ENCODE assay signal across 8 cellular contexts in the genomic region with DNA sequence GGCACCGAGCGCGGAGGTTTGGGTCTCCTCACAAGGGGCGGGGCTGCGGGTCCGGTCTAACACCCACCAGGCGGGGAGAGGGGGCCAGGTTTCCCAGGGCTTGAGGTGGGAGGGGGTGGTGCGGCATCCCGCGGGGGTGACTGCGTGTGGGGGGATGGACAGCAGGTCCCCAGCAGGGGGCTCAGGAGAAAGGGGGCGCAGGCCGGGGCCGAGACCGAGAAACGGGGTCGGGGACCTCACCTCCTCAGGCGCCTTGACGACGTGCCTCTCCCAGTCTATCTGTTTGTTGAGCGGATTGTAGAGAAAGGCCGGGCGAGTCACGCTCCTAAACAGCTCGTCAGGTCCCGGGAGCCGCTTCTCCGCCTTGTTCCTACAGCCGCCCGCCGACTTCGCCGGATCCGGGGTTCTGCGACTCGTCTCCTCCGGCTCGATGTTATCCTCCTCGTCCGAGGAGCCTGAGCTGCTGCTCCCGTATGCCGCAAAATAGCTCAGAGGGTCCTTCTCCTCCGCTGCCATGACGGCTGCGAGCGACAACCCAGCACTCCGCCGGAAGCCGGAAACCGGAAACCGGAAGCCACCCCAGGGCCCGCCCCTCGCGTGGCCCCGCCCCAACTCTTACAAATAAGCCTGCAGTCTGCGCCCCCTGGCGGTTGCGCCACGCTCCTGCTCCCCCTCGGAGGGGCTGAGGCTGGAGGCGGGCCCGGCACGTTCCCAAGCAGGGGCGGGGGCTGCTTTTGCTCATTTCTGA. TPM values are rescaled to one million over a fixed set of nuclear protein-coding genes. Genes with fewer than 3 reads are reported as not detected.
A peak's percentile ranks its signal among the peaks of the same experiment; 100 is the strongest.
DNase-seq lines count a peak whose midpoint lies in the region; ATAC-seq and TF ChIP-seq lines count a peak whose summit lies in the region.

A gene (minus strand): TSS at position 545 of the 748 bp plus-strand sequence. CDS start 29 bp downstream, at position 516.

- POLR2A ChIA-PET in Panc1 (lab: Charles Lee), result interaction anchor here (0.5 to 2.4 kb wide), 9 partner anchors 9 to 583 kb away, joined by 3 to 11 read pairs (median 3); a partner anchor contains a TSS

- peak; percentile 92 for ATAC-seq in DND-41 (ENCODE audit: insufficient read depth, low read depth)
- ATAC-seq in GM21737 (IDR thresholded peaks at IDR 0.05; ENCODE audit: unreplicated experiment), result peak; percentile 99
- ATAC-seq in Panc1, result peak; percentile 93
- ATAC-seq in esophagus mucosa, result peak; percentile 98

- H3K9ac ChIP-seq in DND-41 (ENCODE audit: low read depth, low read length), result peak within 1 kb of the TSS; percentile 76
- peak within 1 kb of the TSS; percentile 31; the same call in 1 of the 2 replicates for H3K9ac ChIP-seq in KMS-11

- peaks cover 15% of the 10 kb centered on the region; the same call in 1 of the 2 replicates for H4K20me1 ChIP-seq in DND-41 (ENCODE audit: insufficient read depth, low read length)
- no peaks in the 10 kb centered on the region for H4K20me1 ChIP-seq in KMS-11 (ENCODE audit: insufficient read depth)

- H3K79me2 ChIP-seq in DND-41 (ENCODE audit: insufficient read depth, low read length) (peaks cover 42% of the 10 kb centered on the region), KMS-11 (ENCODE audit: insufficient read depth, low read depth) (peaks cover 11% of the 10 kb centered on the region; the same call in 1 of the 2 replicates)

- no TSS peak for BruUV-seq in Panc1 (replicated peaks; lab: Mats Ljungman, UMichigan)

- peak within 1 kb of the TSS; percentile 99 for H2AFZ ChIP-seq in DND-41 (ENCODE audit: low read depth, low read length)
- peak within 1 kb of the TSS; percentile 44 for H2AFZ ChIP-seq in KMS-11 (ENCODE audit: low read depth)

- peak within 1 kb of the TSS; percentile 81 to 92 for H3K4me3 ChIP-seq in DND-41 (ENCODE audit: low read depth in 1 of 2, low read length in 2 of 2)
- H3K4me3 ChIP-seq in KMS-11 (IDR thresholded peaks at IDR 0.05; ENCODE audit: insufficient read depth, low read depth, low read length), result no peak within 1 kb of the TSS
- peak within 1 kb of the TSS; percentile 69 to 83 for H3K4me3 ChIP-seq in Panc1 (ENCODE audit: low read depth in 2 of 2, low read length in 2 of 2)
- H3K4me3 ChIP-seq in muscle layer of duodenum (ENCODE audit: low read depth in 1 of 2, low read length in 2 of 2), result peak within 1 kb of the TSS; percentile 78 to 83

- peak within 1 kb of the TSS; percentile 84 for H3K4me2 ChIP-seq in DND-41 (ENCODE audit: insufficient read depth, low read length)
- peak within 1 kb of the TSS; percentile 48 for H3K4me2 ChIP-seq in KMS-11

- in situ Hi-C loops in Panc1 (cut with HindIII; ENCODE audit: low pct_unique_long_range_greater_than_20kb, low sequenced_read_pairs), result no loop called here

- TF ChIP-seq CTCF in DND-41 (IDR thresholded peaks at IDR 0.05; ENCODE audit: borderline replicate concordance, extremely low read depth, low read length, poor library complexity, severe bottlenecking) (peak; percentile 96), KMS-11 (conservative IDR thresholded peaks at IDR 0.05; ENCODE audit: low read depth, low read length) (peak; percentile 83), Panc1 (IDR thresholded peaks at IDR 0.05) (peak; percentile 100)

- DNase-seq in DND-41 (peak; percentile 94), Panc1 (ENCODE audit: low read depth, low spot score) (peak; percentile 78)
- peak; percentile 96 to 97 for DNase-seq in activated T-cell treated with anti-CD3 and anti-CD28 coated beads, Interleukin-2, amount 50 U/mL, for 48 hours
- peak; percentile 90 to 92 for DNase-seq in stimulated activated CD8-positive, alpha-beta memory T cell treated with anti-CD3 and anti-CD28 coated beads, Interleukin-7, amount 100 ng/mL, for 4 hours (ENCODE audit: low read depth in 2 of 2)

- CTCF ChIA-PET in Panc1 (lab: Charles Lee), result interaction anchor here (0.6 to 3.7 kb wide), 18 partner anchors 9 to 761 kb away, joined by 3 to 36 read pairs (median 4); a partner anchor contains a TSS

- H3K4me1 ChIP-seq in DND-41 (ENCODE audit: insufficient read depth, low read length) (peaks cover 43% of the 10 kb centered on the region), KMS-11 (ENCODE audit: low read depth, poor library complexity, severe bottlenecking) (peaks cover 7% of the 10 kb centered on the region), Panc1 (ENCODE audit: control insufficient read depth, insufficient read depth, low read length) (peaks cover 21% of the 10 kb centered on the region), muscle layer of duodenum (ENCODE audit: control insufficient read depth in 1 of 2, insufficient read depth in 2 of 2, low read length in 2 of 2) (peaks cover 9 to 37% of the 10 kb centered on the region in 2 donors)

- no peaks in the 10 kb centered on the region for H3K27me3 ChIP-seq in DND-41 (ENCODE audit: insufficient read depth, low read length, poor library complexity)
- H3K27me3 ChIP-seq in KMS-11 (ENCODE audit: insufficient read depth, low read depth), result no peaks in the 10 kb centered on the region
- H3K27me3 ChIP-seq in Panc1 (ENCODE audit: control insufficient read depth, insufficient read depth, low read length), result no peaks in the 10 kb centered on the region
- H3K27me3 ChIP-seq in muscle layer of duodenum (ENCODE audit: low read depth, low read length), result no peaks in the 10 kb centered on the region

- H3K9me3 ChIP-seq in DND-41 (ENCODE audit: insufficient read depth, low read length, severe bottlenecking) (no peaks in the 10 kb centered on the region), Panc1 (ENCODE audit: control insufficient read depth, insufficient read depth, low read depth, low read length) (peaks cover 22% of the 10 kb centered on the region; the same call in 1 of the 2 replicates), muscle layer of duodenum (ENCODE audit: control insufficient read depth in 1 of 2, low read length in 2 of 2) (no peaks in the 10 kb centered on the region)

- H3K27ac ChIP-seq in DND-41 (ENCODE audit: low read length) (peak within 1 kb of the TSS; percentile 84), KMS-11 (no peak within 1 kb of the TSS), Panc1 (ENCODE audit: low read length) (peak within 1 kb of the TSS; percentile 86), muscle layer of duodenum (ENCODE audit: low read length) (peak within 1 kb of the TSS; percentile 87)

- intact Hi-C loops in Panc1 (cut with micrococcal nuclease; ENCODE audit: unreplicated experiment), result loop anchor here (1.0 kb wide), 1 partner anchor 150 kb away; no protein-coding TSS in a partner anchor

- H3K36me3 ChIP-seq in DND-41 (ENCODE audit: insufficient read depth, low read length) (peaks cover 33% of the 10 kb centered on the region), KMS-11 (ENCODE audit: insufficient read depth) (no peaks in the 10 kb centered on the region), Panc1 (ENCODE audit: control insufficient read depth, insufficient read depth, low read length) (peaks cover 25% of the 10 kb centered on the region), muscle layer of duodenum (ENCODE audit: control insufficient read depth in 1 of 2, insufficient read depth in 2 of 2, low read length in 2 of 2) (peaks cover 11 to 15% of the 10 kb centered on the region in 2 donors)

RNA-seq across cellular contexts. Expression of the gene that starts here (rescaled TPM):
- 51.6 TPM for total RNA-seq in Panc1 (2021; ENCODE audit: unreplicated experiment)
- 44.0 TPM for polyA plus RNA-seq in Panc1 (2012; ENCODE audit: insufficient read length)
- 11.7 TPM for total RNA-seq in esophagus mucosa
